ENCODE assay signal across 19 cellular contexts in genomic region chr13:40172149-40172591, GRCh38.
A peak's percentile ranks its signal among the peaks of the same experiment; 100 is the strongest.
DNase-seq lines count a peak whose midpoint lies in the region; ATAC-seq and TF ChIP-seq lines count a peak whose summit lies in the region.
"Had no signal": no experiment of that assay in that cellular context is flagged by ENCODE, and none has a peak within 500 bp of the region (broad histone marks: within the 10 kb centered on the region; RNA-seq: fewer than 3 reads in every experiment).

No MANE protein-coding gene starts in this region.

- H3K27ac Mint-ChIP-seq in activated naive CD8-positive, alpha-beta T cell treated with anti-CD3 and anti-CD28 coated beads for 36 hours: no peak overlapping the region
- H3K27ac Mint-ChIP-seq in activated naive CD8-positive, alpha-beta T cell treated with anti-CD3 and anti-CD28 coated beads, Interleukin-2, amount 50 U/mL, for 24 hours: no peak overlapping the region
- H3K27ac Mint-ChIP-seq: activated T-helper 1 cell treated with anti-CD3 and anti-CD28 coated beads, Interleukin-12 subunit alpha, Interleukin-12 subunit beta, Interleukin-2, Interleukin-4 antibody, amounts not matched to agents 30 ng/mL and 10 ng/mL and 1 ng/mL, durations not matched to agents 14 hours and 24 hours and 36 hours had no signal

- no peak overlapping the region for H4K8ac ChIP-seq in mesendoderm (ENCODE audit: low read depth, low read length)

- H3K4me2 ChIP-seq in mesendoderm (ENCODE audit: low read length): peak overlapping the region; percentile 16

- no peak overlapping the region for H3K4me3 ChIP-seq in mesendoderm (ENCODE audit: low read length)
- H3K4me3 ChIP-seq in testis: peak overlapping the region; percentile 8 to 40
- H3K4me3 ChIP-seq in ovary: no peak overlapping the region
- H3K4me3 ChIP-seq: ascending aorta, SJSA1 had no signal

- peak overlapping the region; percentile 68 for H3K56ac ChIP-seq in mesendoderm (ENCODE audit: low read length)

- H3K9me3 ChIP-seq in testis (no peaks in the 10 kb centered on the region), ovary (no peaks in the 10 kb centered on the region)
- H3K9me3 ChIP-seq: ascending aorta, SJSA1 had no signal

- no peak overlapping the region for H3K4ac ChIP-seq in mesendoderm (ENCODE audit: low read depth, low read length)

- DNase-seq in activated naive CD8-positive, alpha-beta T cell treated with anti-CD3 and anti-CD28 coated beads for 36 hours: no peak
- DNase-seq in activated naive CD8-positive, alpha-beta T cell treated with anti-CD3 and anti-CD28 coated beads, Interleukin-2, amount 50 U/mL, for 24 hours: no peak
- DNase-seq in mesendoderm (peak; percentile 67), testis (no peak), NCI-H524 treated with DMSO at 0.1 percent for 48 hours (lab: John Stamatoyannopoulos, UW) (no peak), ovary (no peak)
- DNase-seq: activated CD4-positive, alpha-beta T cell treated with anti-CD3 and anti-CD28 coated beads, Interleukin-2, amount 50 U/mL, for 4 hours; dermis blood vessel endothelial cell; GDM1; immature natural killer cell; NCI-H2107; NK-92 treated with Interleukin-12 subunit alpha and Interleukin-12 subunit beta, amount 100 ng/mL, for 24 hours; stimulated activated CD4-positive, alpha-beta T cell treated with anti-CD3 and anti-CD28 coated beads, Interleukin-2, amount 100 ng/mL, for 24 hours; stimulated activated CD8-positive, alpha-beta memory T cell treated with anti-CD3 and anti-CD28 coated beads, Interleukin-4, amount 100 ng/mL, for 48 hours had no signal

- H3K9me3 Mint-ChIP-seq in activated naive CD8-positive, alpha-beta T cell treated with anti-CD3 and anti-CD28 coated beads for 36 hours: no peaks in the 10 kb centered on the region
- H3K9me3 Mint-ChIP-seq in activated naive CD8-positive, alpha-beta T cell treated with anti-CD3 and anti-CD28 coated beads, Interleukin-2, amount 50 U/mL, for 24 hours: peaks cover 11% of the 10 kb centered on the region
- H3K9me3 Mint-ChIP-seq: immature natural killer cell had no signal

- intact Hi-C loops in testis (cut with DNase I; ENCODE audit: low total_unique reads): no loop called here
- intact Hi-C loops in ovary (cut with DNase I): no loop called here

- peak overlapping the region; percentile 19 for H3K4me3 Mint-ChIP-seq in activated naive CD8-positive, alpha-beta T cell treated with anti-CD3 and anti-CD28 coated beads for 36 hours
- no peak overlapping the region for H3K4me3 Mint-ChIP-seq in activated naive CD8-positive, alpha-beta T cell treated with anti-CD3 and anti-CD28 coated beads, Interleukin-2, amount 50 U/mL, for 24 hours
- H3K4me3 Mint-ChIP-seq: activated T-helper 1 cell treated with anti-CD3 and anti-CD28 coated beads, Interleukin-12 subunit alpha, Interleukin-12 subunit beta, Interleukin-2, Interleukin-4 antibody, amounts not matched to agents 30 ng/mL and 10 ng/mL and 1 ng/mL, durations not matched to agents 14 hours and 24 hours and 36 hours; immature natural killer cell had no signal

- no peaks in the 10 kb centered on the region for H3K79me1 ChIP-seq in mesendoderm (ENCODE audit: low read length)

- no peak overlapping the region for H2BK5ac ChIP-seq in mesendoderm (ENCODE audit: low read length)

- peaks cover 24% of the 10 kb centered on the region for H3K4me1 Mint-ChIP-seq in activated naive CD8-positive, alpha-beta T cell treated with anti-CD3 and anti-CD28 coated beads for 36 hours
- H3K4me1 Mint-ChIP-seq in activated naive CD8-positive, alpha-beta T cell treated with anti-CD3 and anti-CD28 coated beads, Interleukin-2, amount 50 U/mL, for 24 hours: peaks cover 37% of the 10 kb centered on the region
- H3K4me1 Mint-ChIP-seq: immature natural killer cell had no signal

- H3K9ac ChIP-seq in mesendoderm (ENCODE audit: low read length): peak overlapping the region; percentile 51

- H3K27me3 Mint-ChIP-seq in activated naive CD8-positive, alpha-beta T cell treated with anti-CD3 and anti-CD28 coated beads for 36 hours: no peaks in the 10 kb centered on the region
- H3K27me3 Mint-ChIP-seq in activated naive CD8-positive, alpha-beta T cell treated with anti-CD3 and anti-CD28 coated beads, Interleukin-2, amount 50 U/mL, for 24 hours: no peaks in the 10 kb centered on the region

- no peak for TF ChIP-seq CTCF in testis (IDR thresholded peaks at IDR 0.05)
- no peak for TF ChIP-seq CTCF in ovary (IDR thresholded peaks at IDR 0.05)

- H3K27ac ChIP-seq in mesendoderm (ENCODE audit: low read depth, low read length) (no peak overlapping the region), testis (peak overlapping the region; percentile 3 to 5), ovary (no peak overlapping the region)
- H3K27ac ChIP-seq: ascending aorta, SJSA1 had no signal

- peaks cover 2% of the 10 kb centered on the region for H3K36me3 Mint-ChIP-seq in activated naive CD8-positive, alpha-beta T cell treated with anti-CD3 and anti-CD28 coated beads for 36 hours
- H3K36me3 Mint-ChIP-seq in activated naive CD8-positive, alpha-beta T cell treated with anti-CD3 and anti-CD28 coated beads, Interleukin-2, amount 50 U/mL, for 24 hours (ENCODE audit: low read depth): no peaks in the 10 kb centered on the region
- H3K36me3 Mint-ChIP-seq: immature natural killer cell had no signal

- WGBS in mesendoderm (ENCODE audit: extremely low coverage, insufficient coverage, low lambda C conversion rate): no CpG with 5 or more reads among the region's 32 CpGs
- WGBS in testis, 2 donors: 34 to 37% methylated on average over 16 to 31 of the region's 32 CpGs
- 56 to 61% (median 56%) methylated on average over 32 of the region's 32 CpGs for WGBS in ovary, 3 donors

- H3K27me3 ChIP-seq in mesendoderm (ENCODE audit: insufficient read depth, low read length, poor library complexity): no peaks in the 10 kb centered on the region
- no peaks in the 10 kb centered on the region for H3K27me3 ChIP-seq in testis
- no peaks in the 10 kb centered on the region for H3K27me3 ChIP-seq in ovary
- H3K27me3 ChIP-seq: ascending aorta, SJSA1 had no signal

- TF ChIP-seq POLR2A in testis (IDR thresholded peaks at IDR 0.05) (no peak), ovary (IDR thresholded peaks at IDR 0.05) (no peak)

- H3K18ac ChIP-seq in mesendoderm (ENCODE audit: low read length): no peak overlapping the region

- ATAC-seq in activated naive CD8-positive, alpha-beta T cell treated with anti-CD3 and anti-CD28 coated beads, Interleukin-2, amount 50 U/mL, for 24 hours: no peak
- ATAC-seq in esophagus mucosa (peak; percentile 64), GM19455 (IDR thresholded peaks at IDR 0.05; ENCODE audit: unreplicated experiment) (no peak)

- H3K4me1 ChIP-seq in mesendoderm (ENCODE audit: control insufficient read depth, low read depth, low read length): no peaks in the 10 kb centered on the region
- H3K4me1 ChIP-seq in testis: peaks cover 19% of the 10 kb centered on the region
- H3K4me1 ChIP-seq in ovary (ENCODE audit: insufficient read depth): no peaks in the 10 kb centered on the region
- H3K4me1 ChIP-seq: ascending aorta had no signal

- H3K79me2 ChIP-seq in mesendoderm (ENCODE audit: control insufficient read depth, insufficient read depth, low read length): no peaks in the 10 kb centered on the region

- no peak overlapping the region for H2AK5ac ChIP-seq in mesendoderm (ENCODE audit: low read length)

- TF ChIP-seq EP300 in ovary (IDR thresholded peaks at IDR 0.05): no peak

- H3K36me3 ChIP-seq in mesendoderm (ENCODE audit: control insufficient read depth, insufficient read depth, low read length): no peaks in the 10 kb centered on the region
- no peaks in the 10 kb centered on the region for H3K36me3 ChIP-seq in testis (ENCODE audit: low read depth, missing control alignments)
- H3K36me3 ChIP-seq in ovary: no peaks in the 10 kb centered on the region
- H3K36me3 ChIP-seq: ascending aorta, SJSA1 had no signal

- H4K5ac ChIP-seq in mesendoderm (ENCODE audit: low read length): no peak overlapping the region

- no peak overlapping the region for H3K23ac ChIP-seq in mesendoderm (ENCODE audit: low read length)

- no peak overlapping the region for H2BK120ac ChIP-seq in mesendoderm (ENCODE audit: low read depth, low read length)

- H2BK15ac ChIP-seq in mesendoderm (replicated peaks; ENCODE audit: low read depth): no peak overlapping the region

Comparison
In these comparisons a context has a peak if more than half of its experiments do, and no peak if none do; other contexts are left out.
1. H3K27ac ChIP-seq: peak in testis (2 of 2); none in mesendoderm (single experiment) and ovary (0 of 2).
2. H3K4me3 ChIP-seq: peak in testis (2 of 2); none in mesendoderm (single experiment) and ovary (single experiment).